In the genomic region with DNA sequence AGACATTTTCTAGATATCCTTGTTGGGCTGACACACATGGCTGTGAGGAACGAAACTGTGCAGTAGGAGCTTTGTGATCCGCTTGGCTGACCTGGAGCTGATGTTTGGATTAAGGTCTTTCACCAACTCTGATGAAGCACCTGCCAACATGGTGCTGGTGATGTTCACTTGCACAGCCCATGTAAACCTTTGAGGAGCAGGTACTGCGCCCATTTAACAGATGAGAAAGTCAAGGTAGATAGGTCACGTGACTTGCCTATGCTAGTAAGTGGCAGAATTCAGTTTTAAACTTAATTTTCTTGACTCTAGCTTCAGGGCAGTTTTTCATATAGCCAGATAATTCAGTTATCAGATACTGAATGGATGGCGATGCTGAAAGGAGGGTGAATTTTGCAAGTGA, we compare ENCODE assay signal across 29 cellular contexts.
"Had no signal": no experiment of that assay in that cellular context is flagged by ENCODE, and none has a peak within 500 bp of the region (broad histone marks: within the 10 kb centered on the region; RNA-seq: fewer than 3 reads in every experiment).

No MANE protein-coding gene starts in this region.

- FAIRE-seq: pancreas, small intestine, urothelium cell line had no signal

- H3K4me1 ChIP-seq: lower lobe of right lung, neural progenitor cell, prostate gland, spleen, suprapubic skin, tibial artery, upper lobe of right lung had no signal

- H3K9ac ChIP-seq: neural progenitor cell had no signal

- H3K36me3 ChIP-seq: heart right ventricle, lower lobe of right lung, neural progenitor cell, pancreas, prostate gland, sigmoid colon, spleen, suprapubic skin, thoracic aorta, tibial artery, upper lobe of right lung had no signal

- H3K4me3 ChIP-seq: heart right ventricle, hepatocyte, lower lobe of right lung, neural progenitor cell, pancreas, prostate gland, sigmoid colon, spleen, suprapubic skin, thoracic aorta, tibial artery, upper lobe of right lung had no signal

- H2AFZ ChIP-seq: hepatocyte, neural progenitor cell had no signal

- H3K27ac ChIP-seq: heart right ventricle, hepatocyte, lower lobe of right lung, neural progenitor cell, pancreas, prostate gland, sigmoid colon, spleen, suprapubic skin, thoracic aorta, tibial artery, upper lobe of right lung had no signal

- H3K4me2 ChIP-seq: hepatocyte, neural progenitor cell had no signal

- DNase-seq: glutamatergic neuron; heart right ventricle; islet precursor cell; kidney glomerular epithelial cell; left cardiac atrium; left ventricle myocardium superior; lower lobe of right lung; mammary epithelial cell; mesenchymal stem cell; naive B cell; pancreas; retina; right cardiac atrium; sigmoid colon; small intestine; stimulated activated CD4-positive, alpha-beta T cell treated with anti-CD3 and anti-CD28 coated beads, Interleukin-4, amount 100 ng/mL, for 24 hours; stimulated activated naive CD4-positive, alpha-beta T cell; tibial artery; trophoblast cell; upper lobe of right lung had no signal

- ATAC-seq: heart right ventricle; left cardiac atrium; left lobe of liver; left ventricle myocardium superior; lower lobe of right lung; pancreas; right cardiac atrium; stimulated activated effector memory CD8-positive, alpha-beta T cell treated with anti-CD3 and anti-CD28 coated beads, Interleukin-12 subunit alpha, Interleukin-12 subunit beta, amount 100 ng/mL, for 72 hours; upper lobe of right lung had no signal

- H3K27me3 ChIP-seq: neural progenitor cell, pancreas, sigmoid colon, tibial artery, upper lobe of right lung had no signal

- H3K9me3 ChIP-seq: heart right ventricle, lower lobe of right lung, pancreas, prostate gland, sigmoid colon, spleen, suprapubic skin, thoracic aorta, tibial artery, upper lobe of right lung had no signal

- H3K79me2 ChIP-seq: hepatocyte had no signal
